Comparison of ENCODE assay signal across 1 cellular context in genomic region chr18:3615374-3615773, GRCh38.
TF ChIP-seq lines count a peak whose summit lies in the region.

No MANE protein-coding gene starts in this region.

TF ChIP-seq in H1, 55 proteins besides CTCF, POLR2A, EP300 and RAD21 (continued from another document):
- TF ChIP-seq E2F6 (IDR thresholded peaks at IDR 0.05) (no peak), MAFK (IDR thresholded peaks at IDR 0.05; ENCODE audit: low read depth, low read length) (no peak), NRF1 (IDR thresholded peaks at IDR 0.05; ENCODE audit: low read depth, low read length) (no peak), KDM5A (IDR thresholded peaks at IDR 0.05; ENCODE audit: low read length) (no peak)
